In genomic region chr3:107629556-107629955, GRCh38 we compare ENCODE assay signal across 28 cellular contexts.
DNase-seq lines count a peak whose midpoint lies in the region; ATAC-seq and TF ChIP-seq lines count a peak whose summit lies in the region.
"Had no signal": no experiment of that assay in that cellular context is flagged by ENCODE, and none has a peak within 500 bp of the region (broad histone marks: within the 10 kb centered on the region; RNA-seq: fewer than 3 reads in every experiment).

No MANE protein-coding gene starts in this region.

- TF ChIP-seq POLR2A in NB4 (IDR thresholded peaks at IDR 0.05; ENCODE audit: extremely low read depth, insufficient read length): no peak

- H2BK5ac ChIP-seq in neuronal stem cell (ENCODE audit: low read length): no peak overlapping the region

- H2BK12ac ChIP-seq in neuronal stem cell (ENCODE audit: low read length): no peak overlapping the region

- H3K9me3 Mint-ChIP-seq in natural killer cell: no peaks in the 10 kb centered on the region
- H3K9me3 Mint-ChIP-seq: activated naive CD8-positive, alpha-beta T cell treated with anti-CD3 and anti-CD28 coated beads, Interleukin-2, amount 10 ng/mL, durations not matched to agents 7 days and 5 days; activated T-cell treated with anti-CD3 and anti-CD28 coated beads, Interleukin-2, amount 50 U/mL, for 24 hours; CD8-positive, alpha-beta memory T cell had no signal

- H2BK15ac ChIP-seq in neuronal stem cell (ENCODE audit: low read length): no peak overlapping the region

- no peak overlapping the region for H3K27ac Mint-ChIP-seq in natural killer cell
- H3K27ac Mint-ChIP-seq: activated naive CD8-positive, alpha-beta T cell treated with anti-CD3 and anti-CD28 coated beads, Interleukin-2, amount 10 ng/mL, durations not matched to agents 7 days and 5 days; activated T-cell treated with anti-CD3 and anti-CD28 coated beads, Interleukin-2, amount 50 U/mL, for 24 hours; B cell; CD8-positive, alpha-beta memory T cell had no signal

- no peak overlapping the region; a peak in 2 of 22 replicates for H3K9ac ChIP-seq in BLaER1 treated with 17β-estradiol and CSF1 and Interleukin-3, amounts not matched to agents 10 nM and 100 nM
- no peak overlapping the region for H3K9ac ChIP-seq in neuronal stem cell (ENCODE audit: low read depth, low read length, poor library complexity)

- H4K20me1 ChIP-seq in BLaER1 treated with 17β-estradiol and CSF1 and Interleukin-3, amounts not matched to agents 10 nM and 100 nM: peaks cover 0 to 9% (median 0%) of the 10 kb centered on the region in 11 experiments; a peak in 1 of 22 replicates

- intact Hi-C loops in natural killer cell (cut with micrococcal nuclease): no loop called here

- TF ChIP-seq CTCF in NB4 (IDR thresholded peaks at IDR 0.05; ENCODE audit: low read depth, low read length): no peak
- TF ChIP-seq CTCF in natural killer cell (IDR thresholded peaks at IDR 0.05): no peak

- no peak overlapping the region for H4K8ac ChIP-seq in neuronal stem cell (ENCODE audit: low read depth, low read length)

- no peaks in the 10 kb centered on the region for H3K79me1 ChIP-seq in neuronal stem cell (ENCODE audit: low read depth, low read length)

- no peak overlapping the region for H2AFZ ChIP-seq in neuronal stem cell (ENCODE audit: low read length)
- H2AFZ ChIP-seq: PC-9 had no signal

- H3K4me2 ChIP-seq in BLaER1 treated with 17β-estradiol and CSF1 and Interleukin-3, amounts not matched to agents 10 nM and 100 nM: peak overlapping the region in 8 of 11 experiments; percentile 5 to 61 (median 38); a peak in 15 of 22 replicates
- H3K4me2 ChIP-seq in neuronal stem cell (ENCODE audit: insufficient read depth, low read length, poor library complexity, severe bottlenecking): no peak overlapping the region
- H3K4me2 ChIP-seq: PC-9 had no signal

- ATAC-seq in natural killer cell (no peak), GM21528 (IDR thresholded peaks at IDR 0.05; ENCODE audit: low FRiP score, unreplicated experiment) (no peak)
- ATAC-seq: body of pancreas, Right ventricle myocardium inferior had no signal

- no CpG with 5 or more reads among the region's 4 CpGs for WGBS in neuronal stem cell (ENCODE audit: extremely low coverage in 2 of 2, insufficient read length in 2 of 2, insufficient replicate concordance in 1 of 2), 2 donors

- H3K4me3 Mint-ChIP-seq in natural killer cell: no peak overlapping the region
- H3K4me3 Mint-ChIP-seq: activated naive CD8-positive, alpha-beta T cell treated with anti-CD3 and anti-CD28 coated beads, Interleukin-2, amount 10 ng/mL, durations not matched to agents 7 days and 5 days; activated T-cell treated with anti-CD3 and anti-CD28 coated beads, Interleukin-2, amount 50 U/mL, for 24 hours; B cell; CD8-positive, alpha-beta memory T cell had no signal

- no peaks in the 10 kb centered on the region for H3K27me3 Mint-ChIP-seq in natural killer cell (ENCODE audit: low read depth in 2 of 2)
- H3K27me3 Mint-ChIP-seq: activated naive CD8-positive, alpha-beta T cell treated with anti-CD3 and anti-CD28 coated beads, Interleukin-2, amount 10 ng/mL, durations not matched to agents 7 days and 5 days; activated T-cell treated with anti-CD3 and anti-CD28 coated beads, Interleukin-2, amount 50 U/mL, for 24 hours; B cell; CD8-positive, alpha-beta memory T cell had no signal

- H3K9me3 ChIP-seq in BLaER1 treated with 17β-estradiol and CSF1 and Interleukin-3, amounts not matched to agents 10 nM and 100 nM (replicated peaks in 1 of 11): no peaks in the 10 kb centered on the region
- no peaks in the 10 kb centered on the region for H3K9me3 ChIP-seq in neuronal stem cell (replicated peaks in 1 of 2; ENCODE audit: control insufficient read depth in 2 of 2, insufficient read depth in 1 of 2, low read depth in 1 of 2, low read length in 2 of 2)
- H3K9me3 ChIP-seq: body of pancreas, neutrophil, prostate gland, thoracic aorta, vagina had no signal

- H3K27ac ChIP-seq in BLaER1 treated with 17β-estradiol and CSF1 and Interleukin-3, amounts not matched to agents 10 nM and 100 nM: peak overlapping the region in 6 of 11 experiments; percentile 23 to 71 (median 51); a peak in 12 of 22 replicates
- no peak overlapping the region for H3K27ac ChIP-seq in neuronal stem cell (replicated peaks; ENCODE audit: low read length)
- H3K27ac ChIP-seq: body of pancreas, neutrophil, PC-9, prostate gland, thoracic aorta, vagina, VCaP had no signal

- H3K36me3 Mint-ChIP-seq in natural killer cell: no peaks in the 10 kb centered on the region
- H3K36me3 Mint-ChIP-seq: activated naive CD8-positive, alpha-beta T cell treated with anti-CD3 and anti-CD28 coated beads, Interleukin-2, amount 10 ng/mL, durations not matched to agents 7 days and 5 days had no signal

- no peak overlapping the region for H2AK5ac ChIP-seq in neuronal stem cell (ENCODE audit: low read depth, low read length)

- H3K14ac ChIP-seq in neuronal stem cell (ENCODE audit: low read length): no peak overlapping the region

- H3K36me3 ChIP-seq in BLaER1 treated with 17β-estradiol and CSF1 and Interleukin-3, amounts not matched to agents 10 nM and 100 nM: no peaks in the 10 kb centered on the region
- no peaks in the 10 kb centered on the region for H3K36me3 ChIP-seq in neuronal stem cell (replicated peaks in 1 of 2; ENCODE audit: control insufficient read depth in 2 of 2, insufficient read depth in 2 of 2, low read length in 2 of 2)
- H3K36me3 ChIP-seq: neutrophil, prostate gland, thoracic aorta, vagina had no signal

- H3K27me3 ChIP-seq in BLaER1 treated with 17β-estradiol and CSF1 and Interleukin-3, amounts not matched to agents 10 nM and 100 nM: no peaks in the 10 kb centered on the region
- H3K27me3 ChIP-seq in neuronal stem cell (ENCODE audit: control insufficient read depth in 3 of 3, insufficient read depth in 3 of 3, low read depth in 1 of 3, low read length in 3 of 3): no peaks in the 10 kb centered on the region
- H3K27me3 ChIP-seq: body of pancreas, neutrophil, vagina had no signal

- H3K4me3 ChIP-seq in BLaER1 treated with 17β-estradiol and CSF1 and Interleukin-3, amounts not matched to agents 10 nM and 100 nM: no peak overlapping the region
- H3K4me3 ChIP-seq in NB4 (ENCODE audit: low read depth, low read length) (no peak overlapping the region), neuronal stem cell (ENCODE audit: low read length in 2 of 2) (no peak overlapping the region)
- H3K4me3 ChIP-seq: body of pancreas, PC-9, prostate gland, thoracic aorta, vagina had no signal

- H3K18ac ChIP-seq in neuronal stem cell (ENCODE audit: low read length): no peak overlapping the region

- H3K4ac ChIP-seq in neuronal stem cell (ENCODE audit: low read length): no peak overlapping the region

- DNase-seq in NB4 (ENCODE audit: low read depth) (peak; percentile 14), astrocyte of the hippocampus (ENCODE audit: low read depth, low spot score) (peak; percentile 61), iris pigment epithelial cell (ENCODE audit: low read depth) (peak; percentile 84), neuronal stem cell (ENCODE audit: low spot score) (no peak), natural killer cell (no peak), superior temporal gyrus (ENCODE audit: extremely low spot score) (no peak)
- DNase-seq: activated CD4-positive, alpha-beta T cell treated with anti-CD3 and anti-CD28 coated beads for 48 hours; activated gamma-delta T cell; activated naive CD8-positive, alpha-beta T cell treated with anti-CD3 and anti-CD28 coated beads, Interleukin-2, amount 10 ng/mL, durations not matched to agents 7 days and 5 days; activated T-cell treated with anti-CD3 and anti-CD28 coated beads, Interleukin-2, amount 50 U/mL, for 24 hours; body of pancreas; CD8-positive, alpha-beta memory T cell; cerebellar nuclear complex; DMS153; NCI-H1436; NCI-H2107; NCI-H446; PC-9; stimulated activated naive CD4-positive, alpha-beta T cell treated with Interleukin-2 at 50 U/mL for 16 hours had no signal

- peaks cover 43 to 46% of the 10 kb centered on the region in 2 donors for H3K4me1 Mint-ChIP-seq in natural killer cell

- no peak overlapping the region for H3K23ac ChIP-seq in neuronal stem cell (ENCODE audit: low read depth, low read length, poor library complexity)

- no peak overlapping the region for H4K91ac ChIP-seq in neuronal stem cell (ENCODE audit: low read depth, low read length, poor library complexity)

- no peak overlapping the region for H2BK120ac ChIP-seq in neuronal stem cell (ENCODE audit: low read depth, low read length)

- peaks cover 12 to 65% (median 54%) of the 10 kb centered on the region in 10 experiments for H3K4me1 ChIP-seq in BLaER1 treated with 17β-estradiol and CSF1 and Interleukin-3, amounts not matched to agents 10 nM and 100 nM
- no peaks in the 10 kb centered on the region for H3K4me1 ChIP-seq in neuronal stem cell (ENCODE audit: control insufficient read depth in 2 of 2, insufficient read depth in 1 of 2, low read depth in 1 of 2, low read length in 2 of 2)
- H3K4me1 ChIP-seq: body of pancreas, prostate gland had no signal

Comparison
In these comparisons a context has a peak if more than half of its experiments do, and no peak if none do; other contexts are left out.
1. DNase-seq: peak in NB4 (single experiment), astrocyte of the hippocampus (single experiment) and iris pigment epithelial cell (single experiment); none in neuronal stem cell (single experiment), natural killer cell (single experiment) and superior temporal gyrus (single experiment).